28 cellular contexts compared by ENCODE assay signal in the genomic region with DNA sequence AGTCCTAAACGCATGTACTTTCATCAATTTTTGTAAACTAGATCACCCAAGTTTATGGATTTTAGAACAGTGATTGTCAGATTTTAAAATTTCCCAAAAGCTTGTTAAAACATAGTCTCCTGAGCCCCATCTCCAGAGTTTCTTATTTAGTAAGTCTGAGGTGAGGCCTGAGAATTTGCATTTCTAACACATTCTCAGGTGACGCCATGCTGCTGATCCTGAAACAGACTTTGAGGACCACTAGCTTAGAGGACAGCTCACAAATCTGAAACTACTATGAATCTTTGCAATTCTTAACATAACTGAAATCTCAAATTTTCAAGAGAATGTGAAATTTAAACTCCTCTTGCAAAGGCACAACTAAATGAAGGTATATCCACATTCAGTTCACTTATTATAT. TPM values are rescaled to one million over a fixed set of nuclear protein-coding genes. Genes with fewer than 3 reads are reported as not detected.
"Had no signal": no experiment of that assay in that cellular context is flagged by ENCODE, and none has a peak within 500 bp of the region (broad histone marks: within the 10 kb centered on the region; RNA-seq: fewer than 3 reads in every experiment).

No MANE protein-coding gene starts in this region.

- H3K27ac ChIP-seq: ascending aorta, breast epithelium, cardiac muscle cell, colonic mucosa, epithelial cell of prostate, esophagus squamous epithelium had no signal

- H3K27me3 ChIP-seq: ascending aorta, breast epithelium, cardiac muscle cell, colonic mucosa, esophagus squamous epithelium had no signal

- H3K4me3 ChIP-seq: ascending aorta, breast epithelium, cardiac muscle cell, colonic mucosa, esophagus squamous epithelium had no signal

- DNase-seq: activated CD4-positive, alpha-beta memory T cell treated with anti-CD3 and anti-CD28 coated beads, Interleukin-2, amount 10 ng/mL, durations not matched to agents 7 days and 5 days; activated CD4-positive, alpha-beta T cell treated with anti-CD3 and anti-CD28 coated beads for 1 hour; activated CD4-positive, alpha-beta T cell treated with anti-CD3 and anti-CD28 coated beads for 4 hours; activated CD4-positive, alpha-beta T cell treated with anti-CD3 and anti-CD28 coated beads, Interleukin-2, amount 10 ng/mL, durations not matched to agents 7 days and 5 days; activated CD4-positive, alpha-beta T cell treated with anti-CD3 and anti-CD28 coated beads, Interleukin-2, amount 50 U/mL, for 4 hours; activated CD8-positive, alpha-beta memory T cell treated with anti-CD3 and anti-CD28 coated beads, Interleukin-2, amount 50 U/mL, for 48 hours; activated gamma-delta T cell; activated naive CD4-positive, alpha-beta T cell; activated naive CD4-positive, alpha-beta T cell treated with anti-CD3 and anti-CD28 coated beads, Interleukin-2, amount 10 ng/mL, durations not matched to agents 7 days and 5 days; activated naive CD8-positive, alpha-beta T cell treated with anti-CD3 and anti-CD28 coated beads, Interleukin-2, amount 10 ng/mL, durations not matched to agents 7 days and 5 days; activated T-cell treated with anti-CD3 and anti-CD28 coated beads for 4 hours; activated T-cell treated with anti-CD3 and anti-CD28 coated beads, Interleukin-2, amount 50 U/mL, for 24 hours; activated T-cell treated with anti-CD3 and anti-CD28 coated beads, Interleukin-2, amount 50 U/mL, for 72 hours; central memory CD4-positive, alpha-beta T cell; cerebellar nuclear complex; colonic mucosa; effector CD8-positive, alpha-beta T cell; esophagus squamous epithelium; T-helper 1 cell; T-helper 17 cell; T1000 had no signal

- H3K9me3 ChIP-seq: ascending aorta, breast epithelium, colonic mucosa, esophagus squamous epithelium had no signal

- H3K4me1 ChIP-seq: ascending aorta, breast epithelium, colonic mucosa had no signal

- H3K36me3 ChIP-seq: ascending aorta, breast epithelium, cardiac muscle cell, colonic mucosa, esophagus squamous epithelium had no signal

RNA-seq across cellular contexts. Expression of gene MLIP, which starts 37.8 kb away (rescaled TPM):
- total RNA-seq: activated CD4-positive, alpha-beta memory T cell treated with anti-CD3 and anti-CD28 coated beads, Interleukin-2, amount 10 ng/mL, durations not matched to agents 7 days and 5 days; activated CD4-positive, alpha-beta T cell treated with anti-CD3 and anti-CD28 coated beads, Interleukin-2, amount 10 ng/mL, durations not matched to agents 7 days and 5 days; activated naive CD4-positive, alpha-beta T cell treated with anti-CD3 and anti-CD28 coated beads, Interleukin-2, amount 50 U/mL, for 72 hours; activated naive CD8-positive, alpha-beta T cell treated with anti-CD3 and anti-CD28 coated beads, Interleukin-2, amount 10 ng/mL, durations not matched to agents 7 days and 5 days; activated T-cell treated with anti-CD3 and anti-CD28 coated beads, Interleukin-2, amount 50 U/mL, for 72 hours; ascending aorta; fibroblast of lung; fibroblast of villous mesenchyme; T-helper 17 cell had no signal
